In the genomic region with DNA sequence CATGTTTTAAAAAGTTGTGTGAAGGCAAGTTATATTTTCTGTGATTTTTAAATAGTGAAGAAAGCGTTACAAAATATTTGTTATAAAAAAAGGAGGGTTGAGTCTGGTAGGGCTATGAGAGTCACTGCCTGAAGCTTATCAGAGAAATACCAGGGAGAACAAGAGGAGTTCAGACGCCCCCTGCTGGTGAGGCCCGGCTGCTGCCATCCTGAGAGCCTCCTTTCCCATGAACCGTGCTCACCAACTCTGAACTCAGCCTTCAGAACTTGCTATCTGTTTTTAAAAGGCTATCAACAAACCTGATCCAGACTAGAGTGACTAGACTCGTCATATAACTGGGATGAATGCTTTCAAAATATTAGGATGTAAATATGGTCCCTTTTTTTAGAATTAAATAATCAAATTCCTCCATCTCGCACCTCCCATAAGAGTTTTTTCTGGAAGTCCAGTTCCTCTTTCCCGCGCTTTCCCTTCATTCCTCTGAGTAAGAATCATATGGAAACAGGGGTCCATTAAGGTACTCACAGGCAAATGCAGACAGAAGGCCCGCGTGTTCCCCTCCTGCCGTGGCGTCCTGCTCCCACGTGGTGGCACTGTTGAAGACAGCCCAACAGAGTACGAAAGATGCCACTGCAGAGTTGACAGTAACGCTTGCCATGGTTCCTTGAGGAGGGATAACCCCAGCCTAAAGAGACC, we compare ENCODE assay signal across 8 cellular contexts. TPM values are rescaled to one million over a fixed set of nuclear protein-coding genes. Genes with fewer than 3 reads are reported as not detected.
DNase-seq lines count a peak whose midpoint lies in the region; ATAC-seq and TF ChIP-seq lines count a peak whose summit lies in the region.

No MANE protein-coding gene starts in this region.

- H3K9me3 Mint-ChIP-seq in WTC11, result no peaks in the 10 kb centered on the region

- no peaks in the 10 kb centered on the region for H3K36me3 ChIP-seq in kidney epithelial cell (ENCODE audit: control insufficient read depth, insufficient read depth, low read length)

- TF ChIP-seq CTCF in AG04449 (IDR thresholded peaks at IDR 0.05; ENCODE audit: insufficient read depth, low read length, missing control alignments), result peak; percentile 97
- peak; percentile 92 for TF ChIP-seq CTCF in WTC11 (IDR thresholded peaks at IDR 0.05)
- TF ChIP-seq CTCF in cardiac fibroblast (IDR thresholded peaks at IDR 0.05; ENCODE audit: low read depth, low read length), result peak; percentile 96
- peak; percentile 99 for TF ChIP-seq CTCF in kidney epithelial cell (IDR thresholded peaks at IDR 0.05; ENCODE audit: insufficient read depth, low read length, poor library complexity, severe bottlenecking)

- no peaks in the 10 kb centered on the region for H3K36me3 Mint-ChIP-seq in WTC11

- no peak overlapping the region for H3K4me3 ChIP-seq in AG04449 (ENCODE audit: low read depth, low read length)
- no peak overlapping the region for H3K4me3 ChIP-seq in cardiac fibroblast (replicated peaks in 1 of 2; ENCODE audit: low read depth in 2 of 2, low read length in 2 of 2)
- no peak overlapping the region for H3K4me3 ChIP-seq in kidney epithelial cell (ENCODE audit: low read depth, low read length)

- no peaks in the 10 kb centered on the region; the same call in 1 of the 2 replicates for H3K27me3 Mint-ChIP-seq in WTC11 (ENCODE audit: low read depth)

- POLR2A ChIA-PET in AG04449 (lab: Yijun Ruan, JAX) (no interaction called here), WTC11 (lab: Charles Lee) (no interaction called here)

- ATAC-seq in GM18858 (IDR thresholded peaks at IDR 0.05; ENCODE audit: unreplicated experiment), result peak; percentile 66
- ATAC-seq in HG03097 (IDR thresholded peaks at IDR 0.05; ENCODE audit: low FRiP score, unreplicated experiment), result peak; percentile 68
- ATAC-seq in WTC11, result peak; percentile 75

- CTCF ChIA-PET in AG04449 (lab: Yijun Ruan, JAX), result interaction anchor here (0.6 to 4.4 kb wide), 16 partner anchors 8 to 748 kb away, joined by 3 to 25 read pairs (median 4); partner anchors contain the start of gene SPATA6
- CTCF ChIA-PET in WTC11 (lab: Charles Lee), result interaction anchor here (0.6 to 4.4 kb wide), 44 partner anchors 9 to 393 kb away, joined by 3 to 74 read pairs (median 4); partner anchors contain the start of gene SPATA6

- no peak overlapping the region for H3K27ac Mint-ChIP-seq in WTC11

- H3K4me3 Mint-ChIP-seq in WTC11, result no peak overlapping the region

- peaks cover 54% of the 10 kb centered on the region for H3K4me1 Mint-ChIP-seq in WTC11

- DNase-seq in AG04449 (ENCODE audit: low read depth, low spot score) (peak; percentile 14), NCI-H2196 (lab: John Stamatoyannopoulos, UW; ENCODE audit: unreplicated experiment) (peak; percentile 69), WTC11 (ENCODE audit: low spot score) (peak; percentile 86), cardiac fibroblast (ENCODE audit: low read depth in 2 of 2) (peak; percentile 85), kidney epithelial cell (ENCODE audit: low read depth) (no peak)
- peak; percentile 48 for DNase-seq in stimulated activated CD4-positive, alpha-beta T cell treated with anti-CD3 and anti-CD28 coated beads, Interleukin-2, amount 100 ng/mL, for 4 hours (ENCODE audit: low read depth)

- no peaks in the 10 kb centered on the region for H3K27me3 ChIP-seq in kidney epithelial cell (ENCODE audit: control insufficient read depth, insufficient read depth, low read length)

TF ChIP-seq in WTC11, 78 proteins besides CTCF, POLR2A, EP300 and RAD21:
- TF ChIP-seq, protein P1, sequence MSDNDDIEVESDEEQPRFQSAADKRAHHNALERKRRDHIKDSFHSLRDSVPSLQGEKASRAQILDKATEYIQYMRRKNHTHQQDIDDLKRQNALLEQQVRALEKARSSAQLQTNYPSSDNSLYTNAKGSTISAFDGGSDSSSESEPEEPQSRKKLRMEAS (CRISPR knock-in tag; IDR thresholded peaks at IDR 0.05), result peak; percentile 55; the same call in 1 of the 2 replicates
- no peak for TF ChIP-seq CDX4 (CRISPR knock-in tag; IDR thresholded peaks at IDR 0.05; ENCODE audit: borderline replicate concordance)

RNA-seq across cellular contexts. Expression of gene SPATA6, which starts 26.2 kb away (rescaled TPM):
- total RNA-seq in WTC11 (2021) (16.0 to 17.7 TPM (median 17.1 TPM) in 3 replicates), kidney epithelial cell (4.6 and 5.0 TPM in 2 replicates)
